ENCODE assay signal across 10 cellular contexts in the genomic region with DNA sequence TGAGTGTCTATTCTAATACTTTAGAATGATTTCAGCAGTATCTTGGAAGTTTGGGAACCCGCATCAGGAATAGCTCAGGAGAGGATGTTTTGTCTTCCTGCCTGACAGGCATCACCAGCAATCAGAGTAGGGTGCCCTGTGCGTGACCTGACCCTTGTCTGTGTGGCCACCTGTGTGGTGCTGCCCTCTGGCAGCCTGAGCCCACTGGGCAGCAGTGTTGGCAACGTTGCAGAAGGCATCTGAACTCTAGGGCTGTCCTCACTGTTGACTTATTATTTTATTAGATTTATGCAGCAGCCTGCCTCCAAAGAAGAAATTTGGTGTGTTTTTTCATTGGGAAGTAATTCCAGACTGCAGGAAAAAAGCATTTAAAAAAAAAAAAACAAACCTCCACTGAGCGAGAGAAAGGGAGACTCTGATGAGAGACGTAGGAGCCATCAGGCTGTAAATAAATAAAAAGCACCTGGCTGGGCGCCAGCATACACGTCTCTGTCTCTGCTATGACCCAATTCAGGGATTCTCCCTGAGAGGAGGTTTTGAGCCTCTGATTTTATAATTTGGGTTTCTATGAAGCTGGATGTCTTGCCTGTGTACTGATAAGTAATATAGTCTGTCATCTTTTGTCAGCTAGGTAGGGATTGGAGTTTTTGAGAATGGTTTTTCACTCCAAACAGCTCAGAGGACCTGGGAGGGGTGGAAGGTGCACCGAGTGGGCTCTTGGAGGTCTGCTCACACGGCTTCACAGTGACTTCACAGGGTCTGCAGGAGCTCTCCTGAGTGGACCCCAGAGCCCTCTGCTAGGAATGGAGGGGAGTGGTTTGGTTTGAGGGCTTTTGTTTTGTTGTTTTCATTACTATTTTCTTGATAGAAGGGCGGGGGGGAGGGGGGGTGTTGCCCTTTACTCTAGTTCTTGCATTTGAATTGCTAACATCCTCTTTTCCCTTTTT. TPM values are rescaled to one million over a fixed set of nuclear protein-coding genes. Genes with fewer than 3 reads are reported as not detected.
DNase-seq lines count a peak whose midpoint lies in the region; ATAC-seq and TF ChIP-seq lines count a peak whose summit lies in the region.
"Had no signal": no experiment of that assay in that cellular context is flagged by ENCODE, and none has a peak within 500 bp of the region (broad histone marks: within the 10 kb centered on the region; RNA-seq: fewer than 3 reads in every experiment).

No MANE protein-coding gene starts in this region.

- peaks cover 9% of the 10 kb centered on the region for H3K36me3 ChIP-seq in GM23338 (ENCODE audit: insufficient read depth)
- H3K36me3 ChIP-seq in ovary = no peaks in the 10 kb centered on the region

- H3K4me1 ChIP-seq in GM23338 (ENCODE audit: insufficient read depth) = peaks cover 33% of the 10 kb centered on the region
- H3K4me1 ChIP-seq in ovary (ENCODE audit: insufficient read depth) = peaks cover 11% of the 10 kb centered on the region

- H3K79me2 ChIP-seq in GM23338 (replicated peaks; ENCODE audit: insufficient read depth) = no peaks in the 10 kb centered on the region

- intact Hi-C loops in ovary (cut with DNase I) = no loop called here

- 17 to 24% (median 19%) methylated on average over 10 of the region's 10 CpGs for WGBS in ovary, 3 donors

- TF ChIP-seq EP300 in ovary (IDR thresholded peaks at IDR 0.05) = no peak

- peak overlapping the region; percentile 75; the same call in 1 of the 2 replicates for H3K27ac Mint-ChIP-seq in GM23338
- H3K27ac Mint-ChIP-seq: progenitor cell of endocrine pancreas had no signal

- peak overlapping the region; percentile 50 for H3K4me3 ChIP-seq in GM23338
- H3K4me3 ChIP-seq in choroid plexus epithelial cell (ENCODE audit: low read depth, low read length) = no peak overlapping the region
- H3K4me3 ChIP-seq in ovary = no peak overlapping the region

- peaks cover 1% of the 10 kb centered on the region for H3K27me3 Mint-ChIP-seq in GM23338 (ENCODE audit: insufficient read depth, low read depth, poor library complexity)
- H3K27me3 Mint-ChIP-seq: progenitor cell of endocrine pancreas had no signal

- H3K27me3 ChIP-seq in GM23338 (ENCODE audit: insufficient read depth) = no peaks in the 10 kb centered on the region
- H3K27me3 ChIP-seq in ovary = no peaks in the 10 kb centered on the region

- peak overlapping the region; percentile 84 for H3K4me2 ChIP-seq in GM23338

- H3K4me3 Mint-ChIP-seq in GM23338 = peak overlapping the region; percentile 12; the same call in 1 of the 3 replicates

- no peaks in the 10 kb centered on the region for H3K9me3 ChIP-seq in ovary

- peaks cover 6% of the 10 kb centered on the region; the same call in 1 of the 2 replicates for H3F3A ChIP-seq in GM23338 (replicated peaks; ENCODE audit: low read depth)

- DNase-seq in GM23338 (ENCODE audit: low spot score) (no peak), NCI-H2029 (lab: John Stamatoyannopoulos, UW) (peak; percentile 58), choroid plexus epithelial cell (ENCODE audit: low read depth) (peak; percentile 55), ovary (peak; percentile 40 to 69 (median 65)), HT-29 (ENCODE audit: low spot score) (no peak), superior temporal gyrus (ENCODE audit: extremely low spot score) (no peak)
- DNase-seq: T-helper 1 cell had no signal

- H4K20me1 ChIP-seq in GM23338 (replicated peaks; ENCODE audit: insufficient read depth) = no peaks in the 10 kb centered on the region

- H3K4me1 Mint-ChIP-seq in GM23338 = peaks cover 30% of the 10 kb centered on the region

- ATAC-seq in GM23338 = peak; percentile 60
- no peak for ATAC-seq in HG03457 (IDR thresholded peaks at IDR 0.05; ENCODE audit: unreplicated experiment)
- ATAC-seq in GM18519 (IDR thresholded peaks at IDR 0.05; ENCODE audit: low FRiP score, unreplicated experiment) = no peak

- peaks cover 37% of the 10 kb centered on the region for H3K36me3 Mint-ChIP-seq in GM23338 (ENCODE audit: low read depth)

- no peak overlapping the region for H2AFZ ChIP-seq in GM23338

- H3K9me2 ChIP-seq in GM23338 (ENCODE audit: insufficient read depth) = no peaks in the 10 kb centered on the region

- peak overlapping the region; percentile 88; the same call in 1 of the 2 replicates for H3K27ac ChIP-seq in GM23338 (ENCODE audit: low read depth)
- H3K27ac ChIP-seq in ovary = no peak overlapping the region

- no peaks in the 10 kb centered on the region for H3K9me3 Mint-ChIP-seq in GM23338

- no peak for TF ChIP-seq POLR2A in ovary (IDR thresholded peaks at IDR 0.05)

- 0 out of 4 replicates have a peak, but pooled peaks of 1 of the 2 experiments have one; percentile 4 for TF ChIP-seq CTCF in GM23338 (conservative IDR thresholded peaks at IDR 0.05; ENCODE audit: low read depth in 2 of 2)
- no peak for TF ChIP-seq CTCF in choroid plexus epithelial cell (conservative IDR thresholded peaks at IDR 0.05; ENCODE audit: low read depth, low read length)
- no peak for TF ChIP-seq CTCF in ovary (IDR thresholded peaks at IDR 0.05)

TF ChIP-seq in GM23338, 12 proteins besides CTCF, POLR2A, EP300 and RAD21 (continues in another document):
- TF ChIP-seq, protein P1, sequence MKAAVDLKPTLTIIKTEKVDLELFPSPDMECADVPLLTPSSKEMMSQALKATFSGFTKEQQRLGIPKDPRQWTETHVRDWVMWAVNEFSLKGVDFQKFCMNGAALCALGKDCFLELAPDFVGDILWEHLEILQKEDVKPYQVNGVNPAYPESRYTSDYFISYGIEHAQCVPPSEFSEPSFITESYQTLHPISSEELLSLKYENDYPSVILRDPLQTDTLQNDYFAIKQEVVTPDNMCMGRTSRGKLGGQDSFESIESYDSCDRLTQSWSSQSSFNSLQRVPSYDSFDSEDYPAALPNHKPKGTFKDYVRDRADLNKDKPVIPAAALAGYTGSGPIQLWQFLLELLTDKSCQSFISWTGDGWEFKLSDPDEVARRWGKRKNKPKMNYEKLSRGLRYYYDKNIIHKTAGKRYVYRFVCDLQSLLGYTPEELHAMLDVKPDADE (IDR thresholded peaks at IDR 0.05) = no peak
- TF ChIP-seq STAT1 (IDR thresholded peaks at IDR 0.05; ENCODE audit: unreplicated experiment) = no peak
- TF ChIP-seq NANOG (IDR thresholded peaks at IDR 0.05; ENCODE audit: borderline replicate concordance) = no peak
- no peak for TF ChIP-seq ZNF114 (CRISPR knock-in tag; IDR thresholded peaks at IDR 0.05)
- TF ChIP-seq, protein P2, sequence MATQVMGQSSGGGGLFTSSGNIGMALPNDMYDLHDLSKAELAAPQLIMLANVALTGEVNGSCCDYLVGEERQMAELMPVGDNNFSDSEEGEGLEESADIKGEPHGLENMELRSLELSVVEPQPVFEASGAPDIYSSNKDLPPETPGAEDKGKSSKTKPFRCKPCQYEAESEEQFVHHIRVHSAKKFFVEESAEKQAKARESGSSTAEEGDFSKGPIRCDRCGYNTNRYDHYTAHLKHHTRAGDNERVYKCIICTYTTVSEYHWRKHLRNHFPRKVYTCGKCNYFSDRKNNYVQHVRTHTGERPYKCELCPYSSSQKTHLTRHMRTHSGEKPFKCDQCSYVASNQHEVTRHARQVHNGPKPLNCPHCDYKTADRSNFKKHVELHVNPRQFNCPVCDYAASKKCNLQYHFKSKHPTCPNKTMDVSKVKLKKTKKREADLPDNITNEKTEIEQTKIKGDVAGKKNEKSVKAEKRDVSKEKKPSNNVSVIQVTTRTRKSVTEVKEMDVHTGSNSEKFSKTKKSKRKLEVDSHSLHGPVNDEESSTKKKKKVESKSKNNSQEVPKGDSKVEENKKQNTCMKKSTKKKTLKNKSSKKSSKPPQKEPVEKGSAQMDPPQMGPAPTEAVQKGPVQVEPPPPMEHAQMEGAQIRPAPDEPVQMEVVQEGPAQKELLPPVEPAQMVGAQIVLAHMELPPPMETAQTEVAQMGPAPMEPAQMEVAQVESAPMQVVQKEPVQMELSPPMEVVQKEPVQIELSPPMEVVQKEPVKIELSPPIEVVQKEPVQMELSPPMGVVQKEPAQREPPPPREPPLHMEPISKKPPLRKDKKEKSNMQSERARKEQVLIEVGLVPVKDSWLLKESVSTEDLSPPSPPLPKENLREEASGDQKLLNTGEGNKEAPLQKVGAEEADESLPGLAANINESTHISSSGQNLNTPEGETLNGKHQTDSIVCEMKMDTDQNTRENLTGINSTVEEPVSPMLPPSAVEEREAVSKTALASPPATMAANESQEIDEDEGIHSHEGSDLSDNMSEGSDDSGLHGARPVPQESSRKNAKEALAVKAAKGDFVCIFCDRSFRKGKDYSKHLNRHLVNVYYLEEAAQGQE (IDR thresholded peaks at IDR 0.05; ENCODE audit: unreplicated experiment) = no peak
- TF ChIP-seq CREB1 (CRISPR knock-in tag; IDR thresholded peaks at IDR 0.05; ENCODE audit: low read depth) = no peak

RNA-seq across cellular contexts. Expression of a gene that starts 48.9 kb away (rescaled TPM):
- 2.1 and 2.2 TPM in 2 replicates for total RNA-seq in GM23338 (2014; rRNA removed; shearing (Covaris generic))
- polyA plus RNA-seq in GM23338 (2016; fragmentation: Nextera tagmentation; extraction: Ambion mirVana) = 0.57 and 0.75 TPM in 2 replicates
- 1 to 10 TPM in 5 of 7 donors, under 1 TPM in 2; 0.60 to 2.9 (median 1.6) TPM for total RNA-seq in ovary
- polyA plus RNA-seq in ovary = 1 to 10 TPM; 3.5 to 9.4 TPM
- total RNA-seq in HT-29 (2014; rRNA removed; shearing (Covaris generic)) = 0.57 and 1.2 TPM in 2 replicates

Comparison
In these comparisons a context has a peak if more than half of its experiments do, and no peak if none do; other contexts are left out.
1. DNase-seq: peak in NCI-H2029 (single experiment), choroid plexus epithelial cell (single experiment) and ovary (5 of 5); none in GM23338 (single experiment), HT-29 (single experiment) and superior temporal gyrus (single experiment).